1 cellular context compared by ENCODE assay signal in genomic region chr4:66123195-66123594, GRCh38.
TF ChIP-seq lines count a peak whose summit lies in the region.

No MANE protein-coding gene starts in this region.

TF ChIP-seq in SK-N-SH, 30 proteins besides CTCF, POLR2A, EP300 and RAD21 (continued from another document):
- TF ChIP-seq ZBTB33 (IDR thresholded peaks at IDR 0.05; ENCODE audit: borderline replicate concordance, low read depth) (no peak), MAX (IDR thresholded peaks at IDR 0.05; ENCODE audit: low read depth) (no peak)
